In genomic region chrX:7444967-7445366, GRCh38 we compare ENCODE assay signal across 11 cellular contexts.
DNase-seq lines count a peak whose midpoint lies in the region; ATAC-seq and TF ChIP-seq lines count a peak whose summit lies in the region.
"Had no signal": no experiment of that assay in that cellular context is flagged by ENCODE, and none has a peak within 500 bp of the region (broad histone marks: within the 10 kb centered on the region; RNA-seq: fewer than 3 reads in every experiment).

No MANE protein-coding gene starts in this region.

- no peak overlapping the region for H2AFZ ChIP-seq in DND-41 (ENCODE audit: low read depth, low read length)

- no peaks in the 10 kb centered on the region for H3K9me3 ChIP-seq in DND-41 (ENCODE audit: insufficient read depth, low read length, severe bottlenecking)
- H3K9me3 ChIP-seq: heart left ventricle had no signal

- ATAC-seq in DND-41 (ENCODE audit: insufficient read depth, low read depth): peak; percentile 62; the same call in 2 of the 3 replicates
- peak; percentile 88 for ATAC-seq in GM19023 (IDR thresholded peaks at IDR 0.05; ENCODE audit: unreplicated experiment)
- peak; percentile 66 for ATAC-seq in HG02759 (IDR thresholded peaks at IDR 0.05; ENCODE audit: unreplicated experiment)
- ATAC-seq in HG03565 (IDR thresholded peaks at IDR 0.05; ENCODE audit: unreplicated experiment): peak; percentile 96
- no peak for ATAC-seq in omental fat pad (ENCODE audit: low FRiP score)
- ATAC-seq: heart left ventricle had no signal

- H4K20me1 ChIP-seq in DND-41 (ENCODE audit: insufficient read depth, low read length): no peaks in the 10 kb centered on the region

- TF ChIP-seq CTCF in DND-41 (IDR thresholded peaks at IDR 0.05; ENCODE audit: borderline replicate concordance, extremely low read depth, low read length, poor library complexity, severe bottlenecking): no peak
- no peak for TF ChIP-seq CTCF in omental fat pad (IDR thresholded peaks at IDR 0.05)

- H3K27ac ChIP-seq in DND-41 (ENCODE audit: low read length) (no peak overlapping the region; the same call in 1 of the 2 replicates), substantia nigra (ENCODE audit: low read depth, low read length, poor library complexity, severe bottlenecking) (no peak overlapping the region)
- H3K27ac ChIP-seq: heart left ventricle had no signal

- H3K36me3 ChIP-seq in DND-41 (ENCODE audit: insufficient read depth, low read length): no peaks in the 10 kb centered on the region
- H3K36me3 ChIP-seq: heart left ventricle had no signal

- no peak overlapping the region for H3K4me3 ChIP-seq in DND-41 (ENCODE audit: low read depth in 1 of 2, low read length in 2 of 2)
- H3K4me3 ChIP-seq: heart left ventricle had no signal

- no peaks in the 10 kb centered on the region for H3K79me2 ChIP-seq in DND-41 (ENCODE audit: insufficient read depth, low read length)

- DNase-seq in DND-41 (peak; percentile 35), substantia nigra (lab: John Stamatoyannopoulos, UW) (no peak), DMS 273 (lab: John Stamatoyannopoulos, UW; ENCODE audit: unreplicated experiment) (no peak), LoVo (ENCODE audit: low spot score) (no peak), omental fat pad (ENCODE audit: low spot score) (no peak)
- DNase-seq: heart left ventricle, NCI-H1105, retina had no signal

- no peak overlapping the region for H3K9ac ChIP-seq in DND-41 (ENCODE audit: low read depth, low read length)

- no peak overlapping the region for H3K4me2 ChIP-seq in DND-41 (ENCODE audit: insufficient read depth, low read length)

- H3K27me3 ChIP-seq in DND-41 (ENCODE audit: insufficient read depth, low read length, poor library complexity): no peaks in the 10 kb centered on the region
- H3K27me3 ChIP-seq: heart left ventricle had no signal

- peaks cover 36% of the 10 kb centered on the region for H3K4me1 ChIP-seq in DND-41 (ENCODE audit: insufficient read depth, low read length)
- H3K4me1 ChIP-seq: heart left ventricle had no signal
